Comparison of ENCODE assay signal across 11 cellular contexts in the genomic region with DNA sequence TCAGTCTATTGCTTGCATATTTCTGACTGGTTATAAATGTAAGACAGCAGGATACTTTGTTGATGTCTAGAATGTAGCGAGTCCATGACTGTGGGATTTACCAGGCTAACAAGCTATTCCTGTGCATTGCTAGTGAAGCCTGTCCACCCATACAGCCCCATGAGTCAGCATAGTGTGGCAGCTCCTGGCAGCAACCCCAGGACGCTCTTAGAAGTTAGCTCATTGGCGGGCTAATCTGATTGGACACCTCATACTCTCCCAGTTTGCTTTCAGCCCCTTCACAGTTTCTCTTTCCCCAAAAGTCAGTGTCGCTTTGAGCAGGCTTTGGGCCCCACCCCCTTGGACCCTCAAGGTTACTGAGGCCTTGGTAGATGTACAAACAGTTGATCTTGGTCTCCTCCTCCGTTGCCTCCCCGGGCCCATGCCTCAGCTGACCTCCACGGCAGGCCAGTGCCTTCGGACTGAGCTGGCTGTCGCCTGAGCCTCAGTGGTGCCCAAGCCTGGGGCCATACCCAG. TPM values are rescaled to one million over a fixed set of nuclear protein-coding genes. Genes with fewer than 3 reads are reported as not detected.
DNase-seq lines count a peak whose midpoint lies in the region; ATAC-seq and TF ChIP-seq lines count a peak whose summit lies in the region.
"Had no signal": no experiment of that assay in that cellular context is flagged by ENCODE, and none has a peak within 500 bp of the region (broad histone marks: within the 10 kb centered on the region; RNA-seq: fewer than 3 reads in every experiment).

No MANE protein-coding gene starts in this region.

- WGBS in stomach, 5 donors, result 61 to 91% (median 87%) methylated on average over 7 to 9 of the region's 9 CpGs

- H3K9me3 ChIP-seq in stomach, result no peaks in the 10 kb centered on the region
- H3K9me3 ChIP-seq: BLaER1 treated with 17β-estradiol and CSF1 and Interleukin-3, amounts not matched to agents 10 nM and 100 nM had no signal

- POLR2A ChIA-PET in activated CD4-positive, alpha-beta T cell treated with anti-CD3 and anti-CD28 coated beads, Interleukin-2, amount 10 ng/mL, durations not matched to agents 7 days and 5 days (lab: Charles Lee), result no interaction called here
- POLR2A ChIA-PET in activated CD8-positive, alpha-beta T cell treated with anti-CD3 and anti-CD28 coated beads for 36 hours (lab: Charles Lee), result no interaction called here
- POLR2A ChIA-PET in HEK293T (lab: Yijun Ruan, JAX), result no interaction called here

- no peaks in the 10 kb centered on the region for H3K27me3 Mint-ChIP-seq in activated CD4-positive, alpha-beta T cell treated with anti-CD3 and anti-CD28 coated beads, Interleukin-2, amount 10 ng/mL, durations not matched to agents 7 days and 5 days
- no peaks in the 10 kb centered on the region for H3K27me3 Mint-ChIP-seq in activated CD8-positive, alpha-beta T cell treated with anti-CD3 and anti-CD28 coated beads for 36 hours

- H3K27me3 ChIP-seq in stomach, result no peaks in the 10 kb centered on the region
- H3K27me3 ChIP-seq: BLaER1 treated with 17β-estradiol and CSF1 and Interleukin-3, amounts not matched to agents 10 nM and 100 nM; foreskin keratinocyte had no signal

- intact Hi-C loops in activated CD8-positive, alpha-beta T cell treated with anti-CD3 and anti-CD28 coated beads for 36 hours (cut with micrococcal nuclease), result no loop called here
- intact Hi-C loops in stomach (cut with DNase I; ENCODE audit: low total_unique reads), result no loop called here

- no peak for ATAC-seq in activated CD8-positive, alpha-beta T cell treated with anti-CD3 and anti-CD28 coated beads for 36 hours
- ATAC-seq: foreskin keratinocyte had no signal

- peaks cover 69% of the 10 kb centered on the region for H3K36me3 Mint-ChIP-seq in activated CD4-positive, alpha-beta T cell treated with anti-CD3 and anti-CD28 coated beads, Interleukin-2, amount 10 ng/mL, durations not matched to agents 7 days and 5 days (ENCODE audit: low read depth)
- peaks cover 31% of the 10 kb centered on the region for H3K36me3 Mint-ChIP-seq in activated CD8-positive, alpha-beta T cell treated with anti-CD3 and anti-CD28 coated beads for 36 hours (ENCODE audit: low read depth)

- H3K4me3 ChIP-seq in foreskin fibroblast (ENCODE audit: low read depth in 1 of 2, low read length in 2 of 2) (no peak overlapping the region), stomach (no peak overlapping the region)
- H3K4me3 ChIP-seq: BLaER1 treated with 17β-estradiol and CSF1 and Interleukin-3, amounts not matched to agents 10 nM and 100 nM had no signal

- H3K27ac Mint-ChIP-seq in activated CD4-positive, alpha-beta T cell treated with anti-CD3 and anti-CD28 coated beads, Interleukin-2, amount 10 ng/mL, durations not matched to agents 7 days and 5 days, result peak overlapping the region; percentile 80
- H3K27ac Mint-ChIP-seq in activated CD8-positive, alpha-beta T cell treated with anti-CD3 and anti-CD28 coated beads for 36 hours, result peak overlapping the region; percentile 66

- H3K36me3 ChIP-seq in stomach, result peaks cover 33 to 77% (median 68%) of the 10 kb centered on the region in 4 donors

- CTCF ChIA-PET in activated CD4-positive, alpha-beta T cell treated with anti-CD3 and anti-CD28 coated beads, Interleukin-2, amount 10 ng/mL, durations not matched to agents 7 days and 5 days (lab: Charles Lee), result interaction anchor here (0.7 to 1.5 kb wide), 2 partner anchors 10 to 18 kb away, joined by 3 to 4 read pairs; no protein-coding TSS in a partner anchor
- CTCF ChIA-PET in activated CD8-positive, alpha-beta T cell treated with anti-CD3 and anti-CD28 coated beads for 36 hours (lab: Charles Lee), result interaction anchor here (2.7 to 5.0 kb wide), 2 partner anchors 9 to 148 kb away, joined by 21 to 22 read pairs; no protein-coding TSS in a partner anchor
- CTCF ChIA-PET in HEK293T (lab: Yijun Ruan, JAX), result interaction anchor here (0.9 to 1.1 kb wide), 2 partner anchors 9 to 11 kb away, joined by 3 to 4 read pairs; no protein-coding TSS in a partner anchor

- DNase-seq in activated CD4-positive, alpha-beta T cell treated with anti-CD3 and anti-CD28 coated beads, Interleukin-2, amount 10 ng/mL, durations not matched to agents 7 days and 5 days, result no peak
- no peak for DNase-seq in activated CD4-positive, alpha-beta T cell treated with anti-CD3 and anti-CD28 coated beads for 4 hours
- no peak for DNase-seq in activated CD8-positive, alpha-beta T cell treated with anti-CD3 and anti-CD28 coated beads for 36 hours
- DNase-seq in foreskin fibroblast (peak; percentile 78 to 86), stomach (no peak), NCI-H2171 treated with DMSO at 0.1 percent for 48 hours (lab: John Stamatoyannopoulos, UW) (no peak), HEK293T (ENCODE audit: extremely low spot score) (no peak), hypothalamus (lab: John Stamatoyannopoulos, UW) (no peak)
- DNase-seq: Karpas-422 had no signal

- peaks cover 73% of the 10 kb centered on the region for H3K4me1 Mint-ChIP-seq in activated CD4-positive, alpha-beta T cell treated with anti-CD3 and anti-CD28 coated beads, Interleukin-2, amount 10 ng/mL, durations not matched to agents 7 days and 5 days
- H3K4me1 Mint-ChIP-seq in activated CD8-positive, alpha-beta T cell treated with anti-CD3 and anti-CD28 coated beads for 36 hours (ENCODE audit: low read depth), result peaks cover 49% of the 10 kb centered on the region

- no peaks in the 10 kb centered on the region for H3K9me3 Mint-ChIP-seq in activated CD4-positive, alpha-beta T cell treated with anti-CD3 and anti-CD28 coated beads, Interleukin-2, amount 10 ng/mL, durations not matched to agents 7 days and 5 days
- H3K9me3 Mint-ChIP-seq in activated CD8-positive, alpha-beta T cell treated with anti-CD3 and anti-CD28 coated beads for 36 hours, result no peaks in the 10 kb centered on the region

- TF ChIP-seq CTCF in activated CD8-positive, alpha-beta T cell treated with anti-CD3 and anti-CD28 coated beads for 36 hours (IDR thresholded peaks at IDR 0.05), result no peak
- TF ChIP-seq CTCF in foreskin fibroblast (IDR thresholded peaks at IDR 0.05; ENCODE audit: low read depth, low read length), result no peak
- no peak for TF ChIP-seq CTCF in stomach (IDR thresholded peaks at IDR 0.05)

- H3K4me1 ChIP-seq in stomach, result peaks cover 0 to 29% (median 13%) of the 10 kb centered on the region in 4 donors
- H3K4me1 ChIP-seq: foreskin keratinocyte had no signal

- no peak for TF ChIP-seq EP300 in stomach (IDR thresholded peaks at IDR 0.05)

- peak overlapping the region in 4 of 5 donors; percentile 60 to 75 (median 64) for H3K27ac ChIP-seq in stomach
- H3K27ac ChIP-seq: foreskin keratinocyte had no signal

- H3K4me3 Mint-ChIP-seq in activated CD4-positive, alpha-beta T cell treated with anti-CD3 and anti-CD28 coated beads, Interleukin-2, amount 10 ng/mL, durations not matched to agents 7 days and 5 days, result no peak overlapping the region
- no peak overlapping the region for H3K4me3 Mint-ChIP-seq in activated CD8-positive, alpha-beta T cell treated with anti-CD3 and anti-CD28 coated beads for 36 hours

- TF ChIP-seq POLR2A in stomach (IDR thresholded peaks at IDR 0.05), result no peak

TF ChIP-seq in HEK293T, 16 proteins besides CTCF, POLR2A, EP300 and RAD21:
- TF ChIP-seq TARDBP (IDR thresholded peaks at IDR 0.05), result no peak
- TF ChIP-seq, protein P1, sequence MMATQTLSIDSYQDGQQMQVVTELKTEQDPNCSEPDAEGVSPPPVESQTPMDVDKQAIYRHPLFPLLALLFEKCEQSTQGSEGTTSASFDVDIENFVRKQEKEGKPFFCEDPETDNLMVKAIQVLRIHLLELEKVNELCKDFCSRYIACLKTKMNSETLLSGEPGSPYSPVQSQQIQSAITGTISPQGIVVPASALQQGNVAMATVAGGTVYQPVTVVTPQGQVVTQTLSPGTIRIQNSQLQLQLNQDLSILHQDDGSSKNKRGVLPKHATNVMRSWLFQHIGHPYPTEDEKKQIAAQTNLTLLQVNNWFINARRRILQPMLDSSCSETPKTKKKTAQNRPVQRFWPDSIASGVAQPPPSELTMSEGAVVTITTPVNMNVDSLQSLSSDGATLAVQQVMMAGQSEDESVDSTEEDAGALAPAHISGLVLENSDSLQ (IDR thresholded peaks at IDR 0.05), result no peak
- no peak for TF ChIP-seq FOXM1 (IDR thresholded peaks at IDR 0.05; ENCODE audit: borderline replicate concordance)
- no peak for TF ChIP-seq HDGF (IDR thresholded peaks at IDR 0.05; ENCODE audit: borderline replicate concordance)
- TF ChIP-seq FOXK2 (IDR thresholded peaks at IDR 0.05), result no peak
- no peak for TF ChIP-seq LEF1 (IDR thresholded peaks at IDR 0.05; ENCODE audit: borderline replicate concordance)
- TF ChIP-seq BHLHE40 (IDR thresholded peaks at IDR 0.05; ENCODE audit: borderline replicate concordance), result no peak
- no peak for TF ChIP-seq FOXA1 (IDR thresholded peaks at IDR 0.05)
- no peak for TF ChIP-seq ELF4 (IDR thresholded peaks at IDR 0.05)
- TF ChIP-seq SP1 (IDR thresholded peaks at IDR 0.05), result no peak
- TF ChIP-seq ARNT (IDR thresholded peaks at IDR 0.05), result no peak
- no peak for TF ChIP-seq L3MBTL2 (conservative IDR thresholded peaks at IDR 0.05)
- TF ChIP-seq ZNF384 (IDR thresholded peaks at IDR 0.05), result no peak
- no peak for TF ChIP-seq NFRKB (IDR thresholded peaks at IDR 0.05)
- TF ChIP-seq CTBP1 (IDR thresholded peaks at IDR 0.05; ENCODE audit: borderline replicate concordance), result no peak
- TF ChIP-seq SUZ12 (IDR thresholded peaks at IDR 0.05), result no peak

RNA-seq across cellular contexts. Expression of a gene that starts 48.0 kb away (rescaled TPM):
- 10 to 100 TPM; 21.6 to 25.3 TPM for total RNA-seq in activated CD4-positive, alpha-beta T cell treated with anti-CD3 and anti-CD28 coated beads, Interleukin-2, amount 10 ng/mL, durations not matched to agents 7 days and 5 days
- 10 to 100 TPM; 27.5 to 32.7 TPM for total RNA-seq in activated CD8-positive, alpha-beta T cell treated with anti-CD3 and anti-CD28 coated beads for 36 hours
- total RNA-seq in stomach, result 10 to 100 TPM in 4 of 5 donors, 1 to 10 TPM in 1; 1.2 to 60.6 (median 36.5) TPM
- 10 to 100 TPM; 28.9 to 46.7 (median 32.7) TPM for polyA plus RNA-seq in stomach

RNA-seq across cellular contexts. Expression of a gene that starts 48.1 kb away (rescaled TPM):
- total RNA-seq in activated CD4-positive, alpha-beta T cell treated with anti-CD3 and anti-CD28 coated beads, Interleukin-2, amount 10 ng/mL, durations not matched to agents 7 days and 5 days, result 10 to 100 TPM; 25.6 to 31.1 TPM
- total RNA-seq in activated CD8-positive, alpha-beta T cell treated with anti-CD3 and anti-CD28 coated beads for 36 hours, result 10 to 100 TPM; 24.8 to 28.3 TPM
- 10 to 100 TPM; 10.3 to 71.4 (median 41.3) TPM for total RNA-seq in stomach
- 10 to 100 TPM; 16.6 to 34.5 (median 20.7) TPM for polyA plus RNA-seq in stomach

Comparison
In these comparisons a context has a peak if more than half of its experiments do, and no peak if none do; other contexts are left out.
1. DNase-seq: peak in foreskin fibroblast (2 of 2); none in activated CD4-positive, alpha-beta T cell treated with anti-CD3 and anti-CD28 coated beads, Interleukin-2, amount 10 ng/mL, durations not matched to agents 7 days and 5 days (single experiment), activated CD4-positive, alpha-beta T cell treated with anti-CD3 and anti-CD28 coated beads for 4 hours (0 of 2), activated CD8-positive, alpha-beta T cell treated with anti-CD3 and anti-CD28 coated beads for 36 hours (single experiment), stomach (single experiment), NCI-H2171 treated with DMSO at 0.1 percent for 48 hours (single experiment), HEK293T (single experiment) and hypothalamus (0 of 51).